In the genomic region with DNA sequence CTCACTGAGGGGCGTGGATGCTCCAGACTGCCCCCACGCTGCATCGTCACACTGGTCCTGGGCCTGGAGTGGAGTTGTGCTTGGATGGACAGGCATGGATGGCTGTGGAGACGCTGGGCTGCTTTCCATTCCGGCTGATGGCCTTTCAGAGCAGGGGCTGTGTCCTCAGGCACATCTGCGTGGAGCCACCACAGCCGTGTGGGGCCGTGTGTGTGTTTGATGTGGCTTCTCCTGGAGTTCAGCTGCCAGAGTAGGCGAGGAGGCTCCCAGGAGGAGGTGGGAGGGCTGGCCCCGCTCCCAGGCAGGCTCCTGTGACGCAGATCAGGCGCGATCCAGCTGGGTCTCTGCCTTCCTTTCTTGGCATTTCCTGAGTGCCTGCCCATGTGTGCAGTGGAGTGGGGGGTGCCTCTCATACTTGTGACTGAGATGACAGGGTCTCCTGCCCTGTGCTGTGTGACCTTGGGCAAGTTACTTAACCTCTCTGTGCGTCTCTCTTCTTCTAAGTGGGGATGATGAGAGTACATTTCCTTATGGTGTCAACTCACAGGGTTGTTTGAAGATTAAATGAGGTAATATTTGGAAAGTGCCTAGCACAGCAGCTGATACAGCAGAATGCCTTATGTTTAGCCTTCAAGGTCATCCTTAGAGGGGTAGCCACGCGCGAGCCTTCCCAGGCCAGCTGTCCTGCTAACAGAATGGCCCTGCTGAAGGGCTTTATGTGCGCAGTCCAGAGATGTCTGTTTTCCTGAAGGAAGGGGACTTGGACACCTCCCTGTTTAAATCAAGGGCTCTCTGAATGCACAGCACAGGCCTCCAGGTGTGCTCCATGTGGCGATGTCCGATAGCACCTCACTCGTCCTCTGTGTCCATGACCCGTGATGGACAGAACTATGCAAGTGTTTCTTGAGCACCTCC, we compare ENCODE assay signal across 19 cellular contexts. TPM values are rescaled to one million over a fixed set of nuclear protein-coding genes. Genes with fewer than 3 reads are reported as not detected.
"Had no signal": no experiment of that assay in that cellular context is flagged by ENCODE, and none has a peak within 500 bp of the region (broad histone marks: within the 10 kb centered on the region; RNA-seq: fewer than 3 reads in every experiment).

No MANE protein-coding gene starts in this region.

- H3K36me3 ChIP-seq: breast epithelium, right atrium auricular region, upper lobe of left lung had no signal

- H3K4me3 ChIP-seq: breast epithelium, right atrium auricular region, upper lobe of left lung had no signal

- H3K9ac ChIP-seq: parathyroid adenoma had no signal

- ATAC-seq: activated CD8-positive, alpha-beta memory T cell treated with anti-CD3 and anti-CD28 coated beads, Interleukin-2, amount 10 ng/mL, durations not matched to agents 7 days and 5 days; activated naive CD4-positive, alpha-beta T cell treated with anti-CD3 and anti-CD28 coated beads, Interleukin-2, amount 50 U/mL, for 72 hours; esophagus mucosa; left colon; stimulated activated naive B cell treated with anti-CD40 and anti-IgM and Interleukin-4, amounts not matched to agents 10 μg/mL and 1 μg/mL and 100 μg/mL, for 72 hours had no signal

- H3K4me1 ChIP-seq: breast epithelium had no signal

- H3K27ac ChIP-seq: breast epithelium, parathyroid adenoma, right atrium auricular region, upper lobe of left lung had no signal

- H3K27me3 ChIP-seq: breast epithelium, right atrium auricular region, upper lobe of left lung had no signal

- H3K9me3 ChIP-seq: breast epithelium, right atrium auricular region, upper lobe of left lung had no signal

- DNase-seq: activated CD4-positive, alpha-beta T cell treated with anti-CD3 and anti-CD28 coated beads for 1 hour; activated CD4-positive, alpha-beta T cell treated with anti-CD3 and anti-CD28 coated beads, Interleukin-2, amount 50 U/mL, for 48 hours; activated CD8-positive, alpha-beta memory T cell treated with anti-CD3 and anti-CD28 coated beads, Interleukin-2, amount 10 ng/mL, durations not matched to agents 7 days and 5 days; activated effector memory CD4-positive, alpha-beta T cell treated with Interleukin-2 at 50 U/mL for 16 hours; activated T-cell treated with anti-CD3 and anti-CD28 coated beads, Interleukin-2, amount 50 U/mL, for 24 hours; immature natural killer cell; left colon; mesenchymal stem cell; small intestine; stimulated activated naive B cell treated with anti-CD40 and anti-IgM and Interleukin-4, amounts not matched to agents 10 μg/mL and 1 μg/mL and 100 μg/mL, for 72 hours; substantia nigra; SW 1271 had no signal

RNA-seq across cellular contexts. Expression of gene B3GAT1, which starts 46.8 kb away (rescaled TPM):
- total RNA-seq: glomerular endothelial cell had no signal
